In the genomic region with DNA sequence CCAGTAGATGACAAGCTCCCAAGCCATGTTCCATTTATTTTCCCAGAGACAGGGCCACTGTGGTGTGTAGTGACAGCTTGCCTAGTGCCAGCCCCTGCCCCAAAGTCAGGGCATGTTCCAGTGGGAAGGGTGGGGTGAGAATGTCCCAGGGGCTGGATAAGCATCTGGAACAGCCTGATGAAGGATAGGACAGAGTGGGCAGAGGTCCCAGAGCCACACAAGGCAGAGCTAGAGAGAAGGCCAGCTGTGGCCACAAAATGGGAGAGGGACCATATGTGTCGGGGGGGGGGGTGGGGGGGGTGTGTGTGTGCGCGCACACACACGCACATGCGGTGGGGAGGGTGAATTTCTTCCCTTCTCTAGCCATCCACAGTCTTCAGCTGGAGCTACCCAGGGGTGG, we compare ENCODE assay signal across 31 cellular contexts.
"Had no signal": no experiment of that assay in that cellular context is flagged by ENCODE, and none has a peak within 500 bp of the region (broad histone marks: within the 10 kb centered on the region; RNA-seq: fewer than 3 reads in every experiment).

No MANE protein-coding gene starts in this region.

- H3K27me3 ChIP-seq: ascending aorta, breast epithelium, Peyer's patch had no signal

- ATAC-seq: activated CD4-positive, alpha-beta T cell treated with anti-CD3 and anti-CD28 coated beads for 36 hours; activated CD4-positive, CD25-positive, alpha-beta regulatory T cell treated with anti-CD3 and anti-CD28 coated beads, Interleukin-2, amount 50 U/mL, for 24 hours; activated T-cell treated with anti-CD3 and anti-CD28 coated beads, Interleukin-2, amount 50 U/mL, for 72 hours; activated T-helper 17 cell treated with anti-CD3 and anti-CD28 coated beads, Interleukin-2, amount 50 U/mL, for 72 hours; K562; PC-3; WTC11 had no signal

- H3K36me3 ChIP-seq: ascending aorta, breast epithelium, Peyer's patch had no signal

- H3K9me3 ChIP-seq: ascending aorta, breast epithelium, Peyer's patch had no signal

- H3K4me3 Mint-ChIP-seq: activated CD4-positive, alpha-beta T cell treated with anti-CD3 and anti-CD28 coated beads for 36 hours; activated CD4-positive, alpha-beta T cell treated with anti-CD3 and anti-CD28 coated beads, Interleukin-2, amount 10 ng/mL, durations not matched to agents 7 days and 5 days; activated naive CD4-positive, alpha-beta T cell treated with anti-CD3 and anti-CD28 coated beads, Interleukin-2, amount 50 U/mL, for 24 hours; activated naive CD8-positive, alpha-beta T cell treated with anti-CD3 and anti-CD28 coated beads, Interleukin-2, amount 10 ng/mL, durations not matched to agents 7 days and 5 days; activated T-cell treated with anti-CD3 and anti-CD28 coated beads, Interleukin-2, amount 50 U/mL, for 72 hours; activated T-helper 17 cell treated with anti-CD3 and anti-CD28 coated beads, Interleukin-2, amount 50 U/mL, for 72 hours; T-helper 2 cell treated with Interferon-gamma antibody and Interleukin-4, amounts not matched to agents 5 μg/mL and 100 μg/mL, for 36 hours; WTC11 had no signal

- FAIRE-seq: K562, TTC549 had no signal

- H3K27ac ChIP-seq: ascending aorta, breast epithelium, Peyer's patch had no signal

- H3K4me1 Mint-ChIP-seq: activated CD4-positive, alpha-beta T cell treated with anti-CD3 and anti-CD28 coated beads for 36 hours; activated CD4-positive, alpha-beta T cell treated with anti-CD3 and anti-CD28 coated beads, Interleukin-2, amount 10 ng/mL, durations not matched to agents 7 days and 5 days; activated naive CD4-positive, alpha-beta T cell treated with anti-CD3 and anti-CD28 coated beads, Interleukin-2, amount 50 U/mL, for 24 hours; activated T-helper 17 cell treated with anti-CD3 and anti-CD28 coated beads, Interleukin-2, amount 50 U/mL, for 72 hours had no signal

- DNase-seq: activated CD4-positive, alpha-beta T cell treated with anti-CD3 and anti-CD28 coated beads for 36 hours; activated CD4-positive, alpha-beta T cell treated with anti-CD3 and anti-CD28 coated beads, Interleukin-2, amount 10 ng/mL, durations not matched to agents 7 days and 5 days; activated CD4-positive, alpha-beta T cell treated with anti-CD3 and anti-CD28 coated beads, Interleukin-2, amount 50 U/mL, for 48 hours; activated CD8-positive, alpha-beta memory T cell treated with anti-CD3 and anti-CD28 coated beads for 24 hours; activated gamma-delta T cell; activated naive CD4-positive, alpha-beta T cell treated with Interleukin-2 at 50 U/mL for 16 hours; activated naive CD8-positive, alpha-beta T cell treated with anti-CD3 and anti-CD28 coated beads, Interleukin-2, amount 10 ng/mL, durations not matched to agents 7 days and 5 days; activated T-cell treated with anti-CD3 and anti-CD28 coated beads, Interleukin-2, amount 50 U/mL, for 1 hour; activated T-cell treated with anti-CD3 and anti-CD28 coated beads, Interleukin-2, amount 50 U/mL, for 72 hours; amygdala; NCI-H1092 treated with DMSO at 0.1 percent for 48 hours; NCI-H1417; NCI-H146; NCI-H187; NCI-H2081; NCI-H226; NCI-H510A; NK-92 treated with Interleukin-12 subunit alpha and Interleukin-12 subunit beta, amount 100 ng/mL, for 24 hours; PC-3; Peyer's patch; RPMI8226; SHP77 treated with DMSO at 0.1 percent for 48 hours had no signal

- H3K9me3 Mint-ChIP-seq: activated CD4-positive, alpha-beta T cell treated with anti-CD3 and anti-CD28 coated beads, Interleukin-2, amount 10 ng/mL, durations not matched to agents 7 days and 5 days; activated naive CD4-positive, alpha-beta T cell treated with anti-CD3 and anti-CD28 coated beads, Interleukin-2, amount 50 U/mL, for 24 hours; activated naive CD8-positive, alpha-beta T cell treated with anti-CD3 and anti-CD28 coated beads, Interleukin-2, amount 10 ng/mL, durations not matched to agents 7 days and 5 days; activated T-cell treated with anti-CD3 and anti-CD28 coated beads, Interleukin-2, amount 50 U/mL, for 72 hours; activated T-helper 17 cell treated with anti-CD3 and anti-CD28 coated beads, Interleukin-2, amount 50 U/mL, for 72 hours; T-helper 2 cell treated with Interferon-gamma antibody and Interleukin-4, amounts not matched to agents 5 μg/mL and 100 μg/mL, for 36 hours had no signal

- H3K36me3 Mint-ChIP-seq: activated naive CD4-positive, alpha-beta T cell treated with anti-CD3 and anti-CD28 coated beads, Interleukin-2, amount 50 U/mL, for 24 hours; activated naive CD8-positive, alpha-beta T cell treated with anti-CD3 and anti-CD28 coated beads, Interleukin-2, amount 10 ng/mL, durations not matched to agents 7 days and 5 days; WTC11 had no signal

- H3K4me3 ChIP-seq: ascending aorta, breast epithelium, K562, Peyer's patch had no signal

- H3K27ac Mint-ChIP-seq: activated CD4-positive, alpha-beta T cell treated with anti-CD3 and anti-CD28 coated beads for 36 hours; activated CD4-positive, alpha-beta T cell treated with anti-CD3 and anti-CD28 coated beads, Interleukin-2, amount 10 ng/mL, durations not matched to agents 7 days and 5 days; activated naive CD4-positive, alpha-beta T cell treated with anti-CD3 and anti-CD28 coated beads, Interleukin-2, amount 50 U/mL, for 24 hours; activated naive CD8-positive, alpha-beta T cell treated with anti-CD3 and anti-CD28 coated beads, Interleukin-2, amount 10 ng/mL, durations not matched to agents 7 days and 5 days; activated T-cell treated with anti-CD3 and anti-CD28 coated beads, Interleukin-2, amount 50 U/mL, for 72 hours; activated T-helper 17 cell treated with anti-CD3 and anti-CD28 coated beads, Interleukin-2, amount 50 U/mL, for 72 hours; T-helper 2 cell treated with Interferon-gamma antibody and Interleukin-4, amounts not matched to agents 5 μg/mL and 100 μg/mL, for 36 hours; WTC11 had no signal

- H3K4me1 ChIP-seq: ascending aorta, breast epithelium, Peyer's patch had no signal
